In the genomic region with DNA sequence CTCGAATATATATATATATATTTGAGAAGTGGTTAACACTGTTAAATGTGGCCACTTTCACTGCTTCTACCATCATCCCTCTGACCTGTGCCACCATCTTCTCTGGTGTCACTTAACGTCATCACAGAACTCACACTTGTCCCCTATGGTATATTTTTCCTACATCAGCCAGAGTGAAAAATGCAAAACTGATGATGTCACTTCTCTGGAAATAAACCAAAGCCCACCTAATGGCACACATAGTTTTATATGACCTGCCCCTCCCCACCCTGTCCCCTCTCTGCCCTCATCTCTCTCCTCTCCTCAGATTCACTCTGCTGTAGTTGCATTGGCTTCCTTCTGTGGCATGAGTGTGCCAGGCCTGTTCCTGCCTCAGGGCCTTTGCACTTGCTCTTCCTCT, we compare ENCODE assay signal across 22 cellular contexts.
DNase-seq lines count a peak whose midpoint lies in the region; ATAC-seq, FAIRE-seq and TF ChIP-seq lines count a peak whose summit lies in the region.
"Had no signal": no experiment of that assay in that cellular context is flagged by ENCODE, and none has a peak within 500 bp of the region (broad histone marks: within the 10 kb centered on the region; RNA-seq: fewer than 3 reads in every experiment).

No MANE protein-coding gene starts in this region.

- no peak overlapping the region for H3K27ac ChIP-seq in HepG2 (ENCODE audit: extremely low read length, insufficient read depth, low read length)
- no peak overlapping the region for H3K27ac ChIP-seq in right lobe of liver
- H3K27ac ChIP-seq in MM.1S (ENCODE audit: low read length): peak overlapping the region; percentile 93; the same call in 1 of the 2 replicates
- peak overlapping the region; percentile 25; the same call in 1 of the 2 replicates for H3K27ac ChIP-seq in VCaP
- H3K27ac ChIP-seq: 22Rv1 had no signal

- H3K9me3 ChIP-seq in HepG2 (ENCODE audit: low read length) (no peaks in the 10 kb centered on the region), right lobe of liver (no peaks in the 10 kb centered on the region), MM.1S (replicated peaks; ENCODE audit: insufficient read depth, low read length) (no peaks in the 10 kb centered on the region)
- H3K9me3 ChIP-seq: BE2C had no signal

- ATAC-seq in HepG2 (no peak), right lobe of liver (no peak)
- ATAC-seq: GM23338, HCT116 had no signal

- H3K27me3 ChIP-seq in HepG2 (ENCODE audit: control insufficient read depth in 1 of 2, insufficient read depth in 2 of 2, low read length in 2 of 2) (peaks cover 0 to 10% of the 10 kb centered on the region in 2 experiments; a peak in 3 of 5 replicates), right lobe of liver (no peaks in the 10 kb centered on the region), MM.1S (replicated peaks; ENCODE audit: insufficient read depth, low read length) (no peaks in the 10 kb centered on the region)
- H3K27me3 ChIP-seq: BE2C had no signal

- H3K9ac ChIP-seq in HepG2 (ENCODE audit: insufficient read depth, low read depth, low read length) (no peak overlapping the region), MM.1S (ENCODE audit: low read length) (no peak overlapping the region)

- H3K79me2 ChIP-seq in HepG2 (ENCODE audit: insufficient read depth, low read length) (no peaks in the 10 kb centered on the region), MM.1S (ENCODE audit: low read length) (no peaks in the 10 kb centered on the region)

- no peak for FAIRE-seq in HepG2 (lab: Jason Lieb, UNC)
- FAIRE-seq: A204.1, G401.6, GM18507, GM19239 had no signal

- no peak overlapping the region for H2AFZ ChIP-seq in HepG2 (ENCODE audit: low read length)
- H2AFZ ChIP-seq in MM.1S (ENCODE audit: low read length): no peak overlapping the region
- H2AFZ ChIP-seq: GM23338 had no signal

- DNase-seq in HepG2 (ENCODE audit: low spot score) (no peak), right lobe of liver (no peak), MM.1S (no peak), mucosa of gallbladder (ENCODE audit: low spot score) (no peak), GM19238 (ENCODE audit: insufficient read length, low spot score) (no peak), NCI-H1048 (lab: John Stamatoyannopoulos, UW) (no peak)
- DNase-seq: BE2C; Calu3; CD4-positive, alpha-beta memory T cell; COR-L47; DMS153; DND-41; H9; HFFc6 had no signal

- no peaks in the 10 kb centered on the region for H3K9me2 ChIP-seq in MM.1S (replicated peaks; ENCODE audit: insufficient read depth, low read length)

- in situ Hi-C loops in HepG2 (cut with HindIII; ENCODE audit: extremely low pct_ligation_motif_present, low pct_unique_long_range_greater_than_20kb): no loop called here

- H4K20me1 ChIP-seq in HepG2 (ENCODE audit: insufficient read depth, low read length) (no peaks in the 10 kb centered on the region), MM.1S (ENCODE audit: insufficient read depth, low read length) (no peaks in the 10 kb centered on the region)

- TF ChIP-seq RAD21 in HepG2 (CRISPR knock-in tag; IDR thresholded peaks at IDR 0.05): no peak

- H3F3A ChIP-seq in MM.1S (ENCODE audit: insufficient read depth, low read length): peaks cover 20% of the 10 kb centered on the region

- CTCF ChIA-PET in HepG2 (lab: Yijun Ruan, JAX; ENCODE audit: low intra/inter-chr PET ratio, low total read pairs): no interaction called here

- intact Hi-C loops in HepG2 (cut with micrococcal nuclease; ENCODE audit: unreplicated experiment) (no loop called here), right lobe of liver (cut with DNase I) (no loop called here)

- no peak for TF ChIP-seq CTCF in HepG2 (CRISPR knock-in tag; IDR thresholded peaks at IDR 0.05)
- no peak for TF ChIP-seq CTCF in right lobe of liver (IDR thresholded peaks at IDR 0.05)
- TF ChIP-seq CTCF in MM.1S (IDR thresholded peaks at IDR 0.05; ENCODE audit: low read length): no peak
- TF ChIP-seq CTCF in VCaP (conservative IDR thresholded peaks at IDR 0.05): no peak

- TF ChIP-seq POLR2A in HepG2 (IDR thresholded peaks at IDR 0.05; ENCODE audit: insufficient read depth in 1 of 2, low read depth in 2 of 2, low read length in 2 of 2) (no peak), right lobe of liver (IDR thresholded peaks at IDR 0.05) (no peak)

- TF ChIP-seq EP300 in HepG2 (IDR thresholded peaks at IDR 0.05; ENCODE audit: low read depth in 2 of 2, low read length in 2 of 2) (no peak), HepG2 (CRISPR knock-in tag; IDR thresholded peaks at IDR 0.05; ENCODE audit: borderline replicate concordance) (no peak)

- no TSS peak for BruUV-seq in HepG2 (replicated peaks; lab: Mats Ljungman, UMichigan)

- 22% methylated on average over 2 of the region's 2 CpGs for WGBS in HepG2 (ENCODE audit: low lambda C conversion rate)
- 86% methylated on average over 1 of the region's 2 CpGs for WGBS in right lobe of liver (ENCODE audit: insufficient coverage, low coverage, low lambda C conversion rate, missing lambda C conversion rate)

- H3K4me1 ChIP-seq in HepG2 (ENCODE audit: insufficient read depth, low read length): peaks cover 8% of the 10 kb centered on the region
- H3K4me1 ChIP-seq in right lobe of liver: peaks cover 0 to 3% (median 0%) of the 10 kb centered on the region in 4 donors
- peaks cover 18% of the 10 kb centered on the region for H3K4me1 ChIP-seq in MM.1S (ENCODE audit: low read length)
- H3K4me1 ChIP-seq: BE2C had no signal

- H3K4me2 ChIP-seq in HepG2 (ENCODE audit: low read depth, low read length): no peak overlapping the region
- peak overlapping the region; percentile 92; the same call in 1 of the 2 replicates for H3K4me2 ChIP-seq in MM.1S (ENCODE audit: low read depth, low read length)
- H3K4me2 ChIP-seq: GM23338 had no signal

- H3K36me3 ChIP-seq in HepG2 (replicated peaks in 1 of 2; ENCODE audit: control insufficient read depth in 1 of 2, insufficient read depth in 2 of 2, low read length in 2 of 2): no peaks in the 10 kb centered on the region
- H3K36me3 ChIP-seq in right lobe of liver: no peaks in the 10 kb centered on the region
- H3K36me3 ChIP-seq in MM.1S (replicated peaks; ENCODE audit: insufficient read depth, low read length): no peaks in the 10 kb centered on the region
- H3K36me3 ChIP-seq: BE2C had no signal

- POLR2A ChIA-PET in HepG2 (lab: Yijun Ruan, JAX): no interaction called here

- H3K4me3 ChIP-seq in HepG2 (replicated peaks in 1 of 3; ENCODE audit: insufficient read depth in 1 of 3, low read depth in 2 of 3, low read length in 3 of 3) (no peak overlapping the region), right lobe of liver (no peak overlapping the region), MM.1S (ENCODE audit: low read length) (no peak overlapping the region)
- H3K4me3 ChIP-seq: GM23338 had no signal

TF ChIP-seq in HepG2, 621 proteins besides CTCF, POLR2A, EP300 and RAD21:
- TF ChIP-seq IRX3 (CRISPR knock-in tag; IDR thresholded peaks at IDR 0.05; ENCODE audit: borderline replicate concordance, low read depth) (no peak), ATF7 (IDR thresholded peaks at IDR 0.05) (peak; percentile 83), ATF7 (CRISPR knock-in tag; IDR thresholded peaks at IDR 0.05) (no peak), TCF7L2 (IDR thresholded peaks at IDR 0.05; ENCODE audit: low read depth, low read length) (no peak), ZFP36 (IDR thresholded peaks at IDR 0.05; ENCODE audit: borderline replicate concordance, low read depth, low read length, partially characterized antibody) (no peak), CREB1 (IDR thresholded peaks at IDR 0.05) (peak; percentile 70), CREB1 (CRISPR knock-in tag; IDR thresholded peaks at IDR 0.05) (no peak), ZNF143 (CRISPR knock-in tag; IDR thresholded peaks at IDR 0.05) (no peak), SRSF4 (IDR thresholded peaks at IDR 0.05; ENCODE audit: low read depth, low read length, poor library complexity, severe bottlenecking) (no peak), MYNN (CRISPR knock-in tag; IDR thresholded peaks at IDR 0.05; ENCODE audit: low read depth) (no peak), ZNF570 (CRISPR knock-in tag; IDR thresholded peaks at IDR 0.05; ENCODE audit: borderline replicate concordance) (no peak), FOXO1 (CRISPR knock-in tag; IDR thresholded peaks at IDR 0.05) (no peak), AGO2 (optimal IDR thresholded peaks at IDR 0.05; ENCODE audit: low read depth, low read length) (no peak), TCF7 (IDR thresholded peaks at IDR 0.05; ENCODE audit: low read depth) (no peak), ZKSCAN1 (IDR thresholded peaks at IDR 0.05; ENCODE audit: low read length) (no peak), POLR2AphosphoS5 (IDR thresholded peaks at IDR 0.05; ENCODE audit: low read depth, low read length) (no peak)
- TF ChIP-seq, protein P1, sequence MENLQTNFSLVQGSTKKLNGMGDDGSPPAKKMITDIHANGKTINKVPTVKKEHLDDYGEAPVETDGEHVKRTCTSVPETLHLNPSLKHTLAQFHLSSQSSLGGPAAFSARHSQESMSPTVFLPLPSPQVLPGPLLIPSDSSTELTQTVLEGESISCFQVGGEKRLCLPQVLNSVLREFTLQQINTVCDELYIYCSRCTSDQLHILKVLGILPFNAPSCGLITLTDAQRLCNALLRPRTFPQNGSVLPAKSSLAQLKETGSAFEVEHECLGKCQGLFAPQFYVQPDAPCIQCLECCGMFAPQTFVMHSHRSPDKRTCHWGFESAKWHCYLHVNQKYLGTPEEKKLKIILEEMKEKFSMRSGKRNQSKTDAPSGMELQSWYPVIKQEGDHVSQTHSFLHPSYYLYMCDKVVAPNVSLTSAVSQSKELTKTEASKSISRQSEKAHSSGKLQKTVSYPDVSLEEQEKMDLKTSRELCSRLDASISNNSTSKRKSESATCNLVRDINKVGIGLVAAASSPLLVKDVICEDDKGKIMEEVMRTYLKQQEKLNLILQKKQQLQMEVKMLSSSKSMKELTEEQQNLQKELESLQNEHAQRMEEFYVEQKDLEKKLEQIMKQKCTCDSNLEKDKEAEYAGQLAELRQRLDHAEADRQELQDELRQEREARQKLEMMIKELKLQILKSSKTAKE (CRISPR knock-in tag; IDR thresholded peaks at IDR 0.05; ENCODE audit: borderline replicate concordance): no peak
- TF ChIP-seq, protein P2, sequence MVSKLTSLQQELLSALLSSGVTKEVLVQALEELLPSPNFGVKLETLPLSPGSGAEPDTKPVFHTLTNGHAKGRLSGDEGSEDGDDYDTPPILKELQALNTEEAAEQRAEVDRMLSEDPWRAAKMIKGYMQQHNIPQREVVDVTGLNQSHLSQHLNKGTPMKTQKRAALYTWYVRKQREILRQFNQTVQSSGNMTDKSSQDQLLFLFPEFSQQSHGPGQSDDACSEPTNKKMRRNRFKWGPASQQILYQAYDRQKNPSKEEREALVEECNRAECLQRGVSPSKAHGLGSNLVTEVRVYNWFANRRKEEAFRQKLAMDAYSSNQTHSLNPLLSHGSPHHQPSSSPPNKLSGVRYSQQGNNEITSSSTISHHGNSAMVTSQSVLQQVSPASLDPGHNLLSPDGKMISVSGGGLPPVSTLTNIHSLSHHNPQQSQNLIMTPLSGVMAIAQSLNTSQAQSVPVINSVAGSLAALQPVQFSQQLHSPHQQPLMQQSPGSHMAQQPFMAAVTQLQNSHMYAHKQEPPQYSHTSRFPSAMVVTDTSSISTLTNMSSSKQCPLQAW (CRISPR knock-in tag; IDR thresholded peaks at IDR 0.05): no peak

Comparison
In these comparisons a context has a peak if more than half of its experiments do, and no peak if none do; other contexts are left out.
1. H3K27ac ChIP-seq: peak in MM.1S (single experiment) and VCaP (single experiment); none in HepG2 (single experiment) and right lobe of liver (0 of 3).